ENCODE assay signal across 1 cellular context in the genomic region with DNA sequence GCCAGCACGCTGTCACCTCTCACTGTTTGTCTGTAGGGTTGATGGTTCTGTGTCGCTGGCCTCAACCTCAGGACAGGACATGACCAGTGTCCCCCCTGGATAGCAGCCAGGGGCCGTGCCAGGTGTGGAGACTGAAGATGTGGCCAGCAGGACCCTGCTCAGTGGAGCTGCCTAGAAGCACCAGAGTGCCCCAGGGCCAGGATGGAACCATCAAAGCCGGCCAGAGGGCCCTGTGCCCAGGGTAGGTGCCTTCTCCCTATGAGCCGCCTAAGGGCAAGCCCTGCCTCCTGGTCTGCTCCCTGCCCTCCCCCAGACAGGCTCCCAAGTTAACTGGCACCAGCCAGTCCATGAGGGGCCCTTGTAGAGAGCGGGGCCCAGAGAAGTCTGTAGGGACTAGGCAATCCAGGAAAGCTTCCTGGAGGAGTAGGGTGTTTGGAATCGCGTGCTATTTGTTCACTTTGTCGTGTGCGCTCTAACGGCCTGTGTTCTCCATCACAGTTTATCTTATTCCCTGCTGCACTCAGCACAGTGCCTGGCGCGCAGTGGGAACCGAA.
A peak's percentile ranks its signal among the peaks of the same experiment; 100 is the strongest.
TF ChIP-seq lines count a peak whose summit lies in the region.

No MANE protein-coding gene starts in this region.

TF ChIP-seq in HepG2, 621 proteins besides CTCF, POLR2A, EP300 and RAD21:
- TF ChIP-seq CREB1 (IDR thresholded peaks at IDR 0.05) (no peak), CREB1 (CRISPR knock-in tag; IDR thresholded peaks at IDR 0.05) (no peak), ZNF256 (CRISPR knock-in tag; conservative IDR thresholded peaks at IDR 0.05) (no peak), KDM1A (CRISPR knock-in tag; IDR thresholded peaks at IDR 0.05) (no peak; the same call in 1 of the 2 replicates), ZBTB2 (CRISPR knock-in tag; IDR thresholded peaks at IDR 0.05; ENCODE audit: low read depth) (no peak), FOXK1 (CRISPR knock-in tag; IDR thresholded peaks at IDR 0.05; ENCODE audit: borderline replicate concordance, low read depth) (no peak), ZFP36 (IDR thresholded peaks at IDR 0.05; ENCODE audit: borderline replicate concordance, low read depth, low read length, partially characterized antibody) (peak; percentile 84), ZNF674 (CRISPR knock-in tag; IDR thresholded peaks at IDR 0.05; ENCODE audit: low read depth) (no peak), SIN3A (IDR thresholded peaks at IDR 0.05; ENCODE audit: borderline replicate concordance, low read depth, low read length) (no peak), ZNF776 (CRISPR knock-in tag; IDR thresholded peaks at IDR 0.05) (no peak), NR1H2 (CRISPR knock-in tag; IDR thresholded peaks at IDR 0.05; ENCODE audit: borderline replicate concordance, low read depth) (0 out of 2 replicates have a peak, but pooled peaks have one; percentile 18), STAG1 (CRISPR knock-in tag; IDR thresholded peaks at IDR 0.05) (no peak), RFX3 (CRISPR knock-in tag; IDR thresholded peaks at IDR 0.05) (no peak), ZNF850 (CRISPR knock-in tag; conservative IDR thresholded peaks at IDR 0.05) (no peak), POGK (CRISPR knock-in tag; conservative IDR thresholded peaks at IDR 0.05) (no peak), PAF1 (CRISPR knock-in tag; IDR thresholded peaks at IDR 0.05) (no peak), PRMT3 (CRISPR knock-in tag; IDR thresholded peaks at IDR 0.05; ENCODE audit: borderline replicate concordance, low read depth) (no peak), SIX4 (CRISPR knock-in tag; IDR thresholded peaks at IDR 0.05) (no peak), ZNF616 (CRISPR knock-in tag; IDR thresholded peaks at IDR 0.05; ENCODE audit: low read depth) (no peak), ZNF605 (CRISPR knock-in tag; IDR thresholded peaks at IDR 0.05) (no peak), ZMYM3 (CRISPR knock-in tag; IDR thresholded peaks at IDR 0.05) (peak; percentile 85), NKX3-1 (CRISPR knock-in tag; IDR thresholded peaks at IDR 0.05) (0 out of 2 replicates have a peak, but pooled peaks have one; percentile 10), ETS1 (CRISPR knock-in tag; IDR thresholded peaks at IDR 0.05) (no peak), RCOR2 (CRISPR knock-in tag; IDR thresholded peaks at IDR 0.05) (no peak), PLRG1 (conservative IDR thresholded peaks at IDR 0.05) (no peak)
- TF ChIP-seq, protein P1, sequence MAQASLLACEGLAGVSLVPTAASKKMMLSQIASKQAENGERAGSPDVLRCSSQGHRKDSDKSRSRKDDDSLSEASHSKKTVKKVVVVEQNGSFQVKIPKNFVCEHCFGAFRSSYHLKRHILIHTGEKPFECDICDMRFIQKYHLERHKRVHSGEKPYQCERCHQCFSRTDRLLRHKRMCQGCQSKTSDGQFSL (CRISPR knock-in tag; IDR thresholded peaks at IDR 0.05): no peak
- TF ChIP-seq, protein P2, sequence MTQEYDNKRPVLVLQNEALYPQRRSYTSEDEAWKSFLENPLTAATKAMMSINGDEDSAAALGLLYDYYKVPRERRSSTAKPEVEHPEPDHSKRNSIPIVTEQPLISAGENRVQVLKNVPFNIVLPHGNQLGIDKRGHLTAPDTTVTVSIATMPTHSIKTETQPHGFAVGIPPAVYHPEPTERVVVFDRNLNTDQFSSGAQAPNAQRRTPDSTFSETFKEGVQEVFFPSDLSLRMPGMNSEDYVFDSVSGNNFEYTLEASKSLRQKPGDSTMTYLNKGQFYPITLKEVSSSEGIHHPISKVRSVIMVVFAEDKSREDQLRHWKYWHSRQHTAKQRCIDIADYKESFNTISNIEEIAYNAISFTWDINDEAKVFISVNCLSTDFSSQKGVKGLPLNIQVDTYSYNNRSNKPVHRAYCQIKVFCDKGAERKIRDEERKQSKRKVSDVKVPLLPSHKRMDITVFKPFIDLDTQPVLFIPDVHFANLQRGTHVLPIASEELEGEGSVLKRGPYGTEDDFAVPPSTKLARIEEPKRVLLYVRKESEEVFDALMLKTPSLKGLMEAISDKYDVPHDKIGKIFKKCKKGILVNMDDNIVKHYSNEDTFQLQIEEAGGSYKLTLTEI (CRISPR knock-in tag; conservative IDR thresholded peaks at IDR 0.05): no peak
- TF ChIP-seq, protein P3, sequence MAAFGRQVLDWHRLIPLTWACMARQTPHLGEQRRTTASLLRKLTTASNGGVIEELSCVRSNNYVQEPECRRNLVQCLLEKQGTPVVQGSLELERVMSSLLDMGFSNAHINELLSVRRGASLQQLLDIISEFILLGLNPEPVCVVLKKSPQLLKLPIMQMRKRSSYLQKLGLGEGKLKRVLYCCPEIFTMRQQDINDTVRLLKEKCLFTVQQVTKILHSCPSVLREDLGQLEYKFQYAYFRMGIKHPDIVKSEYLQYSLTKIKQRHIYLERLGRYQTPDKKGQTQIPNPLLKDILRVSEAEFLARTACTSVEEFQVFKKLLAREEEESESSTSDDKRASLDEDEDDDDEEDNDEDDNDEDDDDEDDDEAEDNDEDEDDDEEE (CRISPR knock-in tag; IDR thresholded peaks at IDR 0.05): no peak
- TF ChIP-seq, protein P4, sequence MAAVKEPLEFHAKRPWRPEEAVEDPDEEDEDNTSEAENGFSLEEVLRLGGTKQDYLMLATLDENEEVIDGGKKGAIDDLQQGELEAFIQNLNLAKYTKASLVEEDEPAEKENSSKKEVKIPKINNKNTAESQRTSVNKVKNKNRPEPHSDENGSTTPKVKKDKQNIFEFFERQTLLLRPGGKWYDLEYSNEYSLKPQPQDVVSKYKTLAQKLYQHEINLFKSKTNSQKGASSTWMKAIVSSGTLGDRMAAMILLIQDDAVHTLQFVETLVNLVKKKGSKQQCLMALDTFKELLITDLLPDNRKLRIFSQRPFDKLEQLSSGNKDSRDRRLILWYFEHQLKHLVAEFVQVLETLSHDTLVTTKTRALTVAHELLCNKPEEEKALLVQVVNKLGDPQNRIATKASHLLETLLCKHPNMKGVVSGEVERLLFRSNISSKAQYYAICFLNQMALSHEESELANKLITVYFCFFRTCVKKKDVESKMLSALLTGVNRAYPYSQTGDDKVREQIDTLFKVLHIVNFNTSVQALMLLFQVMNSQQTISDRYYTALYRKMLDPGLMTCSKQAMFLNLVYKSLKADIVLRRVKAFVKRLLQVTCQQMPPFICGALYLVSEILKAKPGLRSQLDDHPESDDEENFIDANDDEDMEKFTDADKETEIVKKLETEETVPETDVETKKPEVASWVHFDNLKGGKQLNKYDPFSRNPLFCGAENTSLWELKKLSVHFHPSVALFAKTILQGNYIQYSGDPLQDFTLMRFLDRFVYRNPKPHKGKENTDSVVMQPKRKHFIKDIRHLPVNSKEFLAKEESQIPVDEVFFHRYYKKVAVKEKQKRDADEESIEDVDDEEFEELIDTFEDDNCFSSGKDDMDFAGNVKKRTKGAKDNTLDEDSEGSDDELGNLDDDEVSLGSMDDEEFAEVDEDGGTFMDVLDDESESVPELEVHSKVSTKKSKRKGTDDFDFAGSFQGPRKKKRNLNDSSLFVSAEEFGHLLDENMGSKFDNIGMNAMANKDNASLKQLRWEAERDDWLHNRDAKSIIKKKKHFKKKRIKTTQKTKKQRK (IDR thresholded peaks at IDR 0.05; ENCODE audit: low read length): no peak
- TF ChIP-seq, protein P5, sequence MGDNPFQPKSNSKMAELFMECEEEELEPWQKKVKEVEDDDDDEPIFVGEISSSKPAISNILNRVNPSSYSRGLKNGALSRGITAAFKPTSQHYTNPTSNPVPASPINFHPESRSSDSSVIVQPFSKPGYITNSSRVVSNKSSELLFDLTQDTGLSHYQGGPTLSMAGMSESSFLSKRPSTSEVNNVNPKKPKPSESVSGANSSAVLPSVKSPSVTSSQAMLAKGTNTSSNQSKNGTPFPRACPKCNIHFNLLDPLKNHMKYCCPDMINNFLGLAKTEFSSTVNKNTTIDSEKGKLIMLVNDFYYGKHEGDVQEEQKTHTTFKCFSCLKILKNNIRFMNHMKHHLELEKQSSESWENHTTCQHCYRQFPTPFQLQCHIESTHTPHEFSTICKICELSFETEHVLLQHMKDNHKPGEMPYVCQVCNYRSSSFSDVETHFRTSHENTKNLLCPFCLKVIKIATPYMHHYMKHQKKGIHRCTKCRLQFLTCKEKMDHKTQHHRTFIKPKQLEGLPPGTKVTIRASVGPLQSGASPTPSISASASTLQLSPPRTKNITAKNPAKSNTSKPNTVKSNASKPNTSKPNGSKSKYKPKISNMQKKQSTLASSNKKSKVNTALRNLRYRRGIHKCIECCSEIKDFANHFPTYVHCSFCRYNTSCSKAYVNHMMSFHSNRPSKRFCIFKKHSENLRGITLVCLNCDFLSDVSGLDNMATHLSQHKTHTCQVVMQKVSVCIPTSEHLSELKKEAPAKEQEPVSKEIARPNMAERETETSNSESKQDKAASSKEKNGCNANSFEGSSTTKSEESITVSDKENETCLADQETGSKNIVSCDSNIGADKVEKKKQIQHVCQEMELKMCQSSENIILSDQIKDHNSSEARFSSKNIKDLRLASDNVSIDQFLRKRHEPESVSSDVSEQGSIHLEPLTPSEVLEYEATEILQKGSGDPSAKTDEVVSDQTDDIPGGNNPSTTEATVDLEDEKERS (CRISPR knock-in tag; IDR thresholded peaks at IDR 0.05): 0 out of 2 replicates have a peak, but pooled peaks have one; percentile 16
